1 cellular context compared by ENCODE assay signal in genomic region chr9:7173139-7173538, GRCh38.
TF ChIP-seq lines count a peak whose summit lies in the region.

No MANE protein-coding gene starts in this region.

TF ChIP-seq in K562, 482 proteins besides CTCF, POLR2A, EP300 and RAD21 (continued from another document):
- TF ChIP-seq DLX4 (CRISPR knock-in tag; IDR thresholded peaks at IDR 0.05) (no peak), HCFC1 (IDR thresholded peaks at IDR 0.05; ENCODE audit: low read depth, low read length) (no peak), KDM1A (IDR thresholded peaks at IDR 0.05) (no peak), FOSL1 (tag; conservative IDR thresholded peaks at IDR 0.05) (no peak), TBL1XR1 (IDR thresholded peaks at IDR 0.05; ENCODE audit: low read length in 2 of 2) (no peak), ELF4 (CRISPR knock-in tag; IDR thresholded peaks at IDR 0.05) (no peak), ATF1 (CRISPR knock-in tag; IDR thresholded peaks at IDR 0.05) (no peak), ATF1 (tag; IDR thresholded peaks at IDR 0.05) (no peak), LCOR (CRISPR knock-in tag; IDR thresholded peaks at IDR 0.05) (no peak), DNMT1 (IDR thresholded peaks at IDR 0.05) (no peak), TCF7 (IDR thresholded peaks at IDR 0.05; ENCODE audit: borderline replicate concordance) (no peak), TGIF2 (CRISPR knock-in tag; IDR thresholded peaks at IDR 0.05) (no peak), ZNF263 (CRISPR knock-in tag; IDR thresholded peaks at IDR 0.05; ENCODE audit: borderline replicate concordance) (no peak), HDAC2 (IDR thresholded peaks at IDR 0.05) (no peak), E2F5 (CRISPR knock-in tag; IDR thresholded peaks at IDR 0.05) (no peak), HBP1 (CRISPR knock-in tag; IDR thresholded peaks at IDR 0.05) (no peak), DACH1 (IDR thresholded peaks at IDR 0.05; ENCODE audit: partially characterized antibody) (no peak), CTCFL (IDR thresholded peaks at IDR 0.05; ENCODE audit: borderline replicate concordance, insufficient read depth, low read depth, low read length, poor library complexity, severe bottlenecking) (no peak), NFATC3 (IDR thresholded peaks at IDR 0.05) (no peak), NONO (IDR thresholded peaks at IDR 0.05; ENCODE audit: low read depth in 2 of 2, low read length in 1 of 2) (no peak)
